ENCODE assay signal across 20 cellular contexts in genomic region chr2:9715238-9715637, GRCh38.
"Had no signal": no experiment of that assay in that cellular context is flagged by ENCODE, and none has a peak within 500 bp of the region (broad histone marks: within the 10 kb centered on the region; RNA-seq: fewer than 3 reads in every experiment).

No MANE protein-coding gene starts in this region.

- H3K27ac ChIP-seq: body of pancreas, dorsolateral prefrontal cortex, left ventricle myocardium inferior, suprapubic skin, transverse colon had no signal

- H3K4me3 ChIP-seq: body of pancreas, dorsolateral prefrontal cortex, left ventricle myocardium inferior, suprapubic skin, transverse colon had no signal

- H3K9me3 ChIP-seq: body of pancreas, left ventricle myocardium inferior, SK-N-SH, suprapubic skin, transverse colon had no signal

- ATAC-seq: activated CD8-positive, alpha-beta memory T cell treated with anti-CD3 and anti-CD28 coated beads, Interleukin-2, amount 10 ng/mL, durations not matched to agents 7 days and 5 days; activated T-helper 17 cell treated with anti-CD3 and anti-CD28 coated beads, Interleukin-2, amount 50 U/mL, for 72 hours; body of pancreas; T-cell; WTC11 had no signal

- DNase-seq: activated CD4-positive, alpha-beta memory T cell treated with anti-CD3 and anti-CD28 coated beads, Interleukin-2, amount 10 ng/mL, durations not matched to agents 7 days and 5 days; activated CD4-positive, alpha-beta T cell treated with anti-CD3 and anti-CD28 coated beads for 48 hours; activated CD8-positive, alpha-beta memory T cell treated with anti-CD3 and anti-CD28 coated beads, Interleukin-2, amount 10 ng/mL, durations not matched to agents 7 days and 5 days; activated naive CD4-positive, alpha-beta T cell; activated naive CD8-positive, alpha-beta T cell treated with anti-CD3 and anti-CD28 coated beads for 36 hours; activated T-cell treated with anti-CD3 and anti-CD28 coated beads, Interleukin-2, amount 50 U/mL, for 1 hour; body of pancreas; caudate nucleus; dorsolateral prefrontal cortex; head of caudate nucleus; kidney; left ventricle myocardium inferior; occipital lobe; retina; SK-N-SH; T-cell; transverse colon had no signal

- H3K27me3 ChIP-seq: body of pancreas, dorsolateral prefrontal cortex, suprapubic skin, transverse colon had no signal

- H3K36me3 ChIP-seq: left ventricle myocardium inferior, suprapubic skin, transverse colon had no signal

- H3K4me1 ChIP-seq: body of pancreas, left ventricle myocardium inferior had no signal
